In genomic region chr7:28840515-28841125, GRCh38 we compare ENCODE assay signal across 7 cellular contexts.
A peak's percentile ranks its signal among the peaks of the same experiment; 100 is the strongest.
DNase-seq lines count a peak whose midpoint lies in the region; ATAC-seq and TF ChIP-seq lines count a peak whose summit lies in the region.

No MANE protein-coding gene starts in this region.

- no peaks in the 10 kb centered on the region for H3F3A ChIP-seq in GM23338 (replicated peaks; ENCODE audit: low read depth)

- no peak overlapping the region for H2AFZ ChIP-seq in GM23338

- ATAC-seq in GM23338: no peak; the same call in 2 of the 3 replicates
- ATAC-seq in GM18520 (IDR thresholded peaks at IDR 0.05; ENCODE audit: unreplicated experiment): no peak
- no peak for ATAC-seq in GM21390 (IDR thresholded peaks at IDR 0.05; ENCODE audit: unreplicated experiment)

- H3K36me3 ChIP-seq in GM23338 (ENCODE audit: insufficient read depth): no peaks in the 10 kb centered on the region

- peaks cover 8% of the 10 kb centered on the region; the same call in 2 of the 3 replicates for H3K36me3 Mint-ChIP-seq in GM23338 (ENCODE audit: low read depth)
- no peaks in the 10 kb centered on the region for H3K36me3 Mint-ChIP-seq in endothelial cell (ENCODE audit: low read depth, unreplicated experiment)

- H3K27me3 Mint-ChIP-seq in GM23338 (ENCODE audit: insufficient read depth, low read depth, poor library complexity) (peaks cover 2% of the 10 kb centered on the region), endothelial cell (ENCODE audit: unreplicated experiment) (peaks cover 1% of the 10 kb centered on the region)

- H3K27ac Mint-ChIP-seq in GM23338 (no peak overlapping the region), endothelial cell (ENCODE audit: unreplicated experiment) (no peak overlapping the region)

- H3K4me3 Mint-ChIP-seq in GM23338 (no peak overlapping the region), endothelial cell (ENCODE audit: unreplicated experiment) (no peak overlapping the region)

- H3K9me3 Mint-ChIP-seq in GM23338 (peaks cover 13% of the 10 kb centered on the region; the same call in 2 of the 3 replicates), endothelial cell (ENCODE audit: unreplicated experiment) (no peaks in the 10 kb centered on the region)

- no peak overlapping the region for H3K27ac ChIP-seq in GM23338 (ENCODE audit: low read depth)

- no peak overlapping the region for H3K4me3 ChIP-seq in GM23338

- no peaks in the 10 kb centered on the region for H3K27me3 ChIP-seq in GM23338 (ENCODE audit: insufficient read depth)

- no peak overlapping the region for H3K4me2 ChIP-seq in GM23338

- peaks cover 5% of the 10 kb centered on the region; the same call in 1 of the 2 replicates for H3K4me1 ChIP-seq in GM23338 (ENCODE audit: insufficient read depth)

- H3K79me2 ChIP-seq in GM23338 (replicated peaks; ENCODE audit: insufficient read depth): no peaks in the 10 kb centered on the region

- no peaks in the 10 kb centered on the region for H3K9me2 ChIP-seq in GM23338 (ENCODE audit: insufficient read depth)

- no peaks in the 10 kb centered on the region; the same call in 2 of the 3 replicates for H3K4me1 Mint-ChIP-seq in GM23338
- peaks cover 6% of the 10 kb centered on the region for H3K4me1 Mint-ChIP-seq in endothelial cell (ENCODE audit: unreplicated experiment)

- TF ChIP-seq CTCF in GM23338 (conservative IDR thresholded peaks at IDR 0.05; ENCODE audit: low read depth in 2 of 2): peak; percentile 46 to 66
- peak; percentile 48 for TF ChIP-seq CTCF in endothelial cell (IDR thresholded peaks at IDR 0.05; ENCODE audit: unreplicated experiment)

- DNase-seq in GM23338 (ENCODE audit: low spot score) (peak; percentile 58), NCI-H748 (lab: John Stamatoyannopoulos, UW; ENCODE audit: unreplicated experiment) (peak; percentile 95), endothelial cell (ENCODE audit: low spot score) (no peak), superior temporal gyrus (ENCODE audit: extremely low spot score) (peak; percentile 51), activated gamma-delta T cell treated with Interleukin-2 at 50 U/mL for 16 hours (no peak)

- H4K20me1 ChIP-seq in GM23338 (replicated peaks; ENCODE audit: insufficient read depth): no peaks in the 10 kb centered on the region; the same call in 1 of the 2 replicates

TF ChIP-seq in GM23338, 12 proteins besides CTCF, POLR2A, EP300 and RAD21:
- TF ChIP-seq NANOG (IDR thresholded peaks at IDR 0.05; ENCODE audit: borderline replicate concordance) (no peak), ZNF331 (CRISPR knock-in tag; IDR thresholded peaks at IDR 0.05; ENCODE audit: low read depth) (no peak), ZNF114 (CRISPR knock-in tag; IDR thresholded peaks at IDR 0.05) (no peak), EZH2phosphoT487 (IDR thresholded peaks at IDR 0.05; ENCODE audit: unreplicated experiment) (no peak), EZH2 (IDR thresholded peaks at IDR 0.05; ENCODE audit: low read depth, unreplicated experiment) (no peak), JUNB (IDR thresholded peaks at IDR 0.05; ENCODE audit: unreplicated experiment) (no peak)

Comparison
In these comparisons a context has a peak if more than half of its experiments do, and no peak if none do; other contexts are left out.
1. DNase-seq: peak in GM23338 (single experiment), NCI-H748 (single experiment) and superior temporal gyrus (single experiment); none in endothelial cell (single experiment) and activated gamma-delta T cell treated with Interleukin-2 at 50 U/mL for 16 hours (single experiment).